ENCODE assay signal across 10 cellular contexts in genomic region chr12:96015672-96016071, GRCh38.
DNase-seq lines count a peak whose midpoint lies in the region; ATAC-seq and TF ChIP-seq lines count a peak whose summit lies in the region.
"Had no signal": no experiment of that assay in that cellular context is flagged by ENCODE, and none has a peak within 500 bp of the region (broad histone marks: within the 10 kb centered on the region; RNA-seq: fewer than 3 reads in every experiment).

No MANE protein-coding gene starts in this region.

- in situ Hi-C loops in GM13977 (cut with MboI; ENCODE audit: low pct_unique_long_range_greater_than_20kb, low sequenced_read_pairs, unreplicated experiment), result no loop called here

- ATAC-seq in HG03095 (IDR thresholded peaks at IDR 0.05; ENCODE audit: unreplicated experiment), result no peak
- no peak for ATAC-seq in HG02973 (IDR thresholded peaks at IDR 0.05; ENCODE audit: unreplicated experiment)

- no peak for TF ChIP-seq CTCF in GM13977 (IDR thresholded peaks at IDR 0.05; ENCODE audit: extremely low read depth, insufficient read depth, missing control alignments)

- DNase-seq in NCI-H2171 treated with DMSO at 0.1 percent for 48 hours (lab: John Stamatoyannopoulos, UW), result peak; percentile 7
- no peak for DNase-seq in NCI-H2171 (lab: John Stamatoyannopoulos, UW)
- DNase-seq in NCI-H69 (lab: John Stamatoyannopoulos, UW), result peak; percentile 24
- peak; percentile 39 for DNase-seq in fibroblast of gingiva (ENCODE audit: low read depth)
- DNase-seq in pons (ENCODE audit: low spot score), result peak; percentile 17
- no peak for DNase-seq in GM13977 (ENCODE audit: low spot score)
- DNase-seq: CD4-positive, CD25-positive, alpha-beta regulatory T cell; naive B cell had no signal

Comparison
In these comparisons a context has a peak if more than half of its experiments do, and no peak if none do; other contexts are left out.
1. DNase-seq: peak in NCI-H2171 treated with DMSO at 0.1 percent for 48 hours (single experiment), NCI-H69 (single experiment), fibroblast of gingiva (single experiment) and pons (single experiment); none in NCI-H2171 (single experiment) and GM13977 (single experiment).